In the genomic region with DNA sequence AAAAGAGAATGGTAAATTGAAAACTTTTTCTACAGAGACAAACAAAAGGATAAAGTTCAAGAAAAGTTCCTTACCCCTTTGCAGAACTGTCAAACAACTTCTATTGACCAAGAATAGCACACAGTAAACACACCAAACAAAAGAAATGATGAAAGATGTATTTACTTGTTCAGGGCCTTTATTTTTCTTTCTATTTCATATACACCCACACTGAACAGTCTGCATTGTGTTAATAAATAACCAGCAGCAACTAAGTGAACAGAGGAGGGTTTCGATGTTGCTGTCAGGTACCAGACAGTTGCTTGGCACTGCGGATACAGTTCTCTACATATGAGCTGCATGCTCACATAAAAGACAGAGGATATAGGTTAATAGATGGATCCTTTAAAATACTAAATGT, we compare ENCODE assay signal across 14 cellular contexts.
"Had no signal": no experiment of that assay in that cellular context is flagged by ENCODE, and none has a peak within 500 bp of the region (broad histone marks: within the 10 kb centered on the region; RNA-seq: fewer than 3 reads in every experiment).

No MANE protein-coding gene starts in this region.

- H3K27ac ChIP-seq: ascending aorta, foreskin keratinocyte, upper lobe of right lung, VCaP had no signal

- ATAC-seq: activated CD4-positive, alpha-beta T cell treated with anti-CD3 and anti-CD28 coated beads for 36 hours; activated CD8-positive, alpha-beta T cell treated with anti-CD3 and anti-CD28 coated beads for 36 hours; activated naive CD8-positive, alpha-beta T cell treated with anti-CD3 and anti-CD28 coated beads, Interleukin-2, amount 50 U/mL, for 24 hours; foreskin keratinocyte; upper lobe of right lung had no signal

- H3K36me3 ChIP-seq: ascending aorta, upper lobe of right lung had no signal

- H3K9me3 Mint-ChIP-seq: activated CD8-positive, alpha-beta T cell treated with anti-CD3 and anti-CD28 coated beads for 36 hours; activated T-helper 1 cell treated with anti-CD3 and anti-CD28 coated beads, Interleukin-12 subunit alpha, Interleukin-12 subunit beta, Interleukin-2, Interleukin-4 antibody, amounts not matched to agents 30 ng/mL and 10 ng/mL and 1 ng/mL, durations not matched to agents 14 hours and 24 hours and 36 hours; neural crest cell had no signal

- H3K27ac Mint-ChIP-seq: activated CD4-positive, alpha-beta T cell treated with anti-CD3 and anti-CD28 coated beads for 36 hours; activated CD8-positive, alpha-beta T cell treated with anti-CD3 and anti-CD28 coated beads for 36 hours; activated naive CD8-positive, alpha-beta T cell treated with anti-CD3 and anti-CD28 coated beads, Interleukin-2, amount 50 U/mL, for 24 hours; activated T-helper 1 cell treated with anti-CD3 and anti-CD28 coated beads, Interleukin-12 subunit alpha, Interleukin-12 subunit beta, Interleukin-2, Interleukin-4 antibody, amounts not matched to agents 30 ng/mL and 10 ng/mL and 1 ng/mL, durations not matched to agents 14 hours and 24 hours and 36 hours; stimulated activated naive CD8-positive, alpha-beta T cell treated with anti-CD3 and anti-CD28 coated beads, Interleukin-15, Interleukin-2, amounts not matched to agents 100 ng/mL and 50 ng/mL, for 24 hours had no signal

- H3K27me3 ChIP-seq: ascending aorta, foreskin keratinocyte, upper lobe of right lung had no signal

- H3K4me1 ChIP-seq: ascending aorta, foreskin keratinocyte, upper lobe of right lung had no signal

- H3K27me3 Mint-ChIP-seq: activated CD4-positive, alpha-beta T cell treated with anti-CD3 and anti-CD28 coated beads for 36 hours; activated CD8-positive, alpha-beta T cell treated with anti-CD3 and anti-CD28 coated beads for 36 hours; activated naive CD8-positive, alpha-beta T cell treated with anti-CD3 and anti-CD28 coated beads, Interleukin-2, amount 50 U/mL, for 24 hours; stimulated activated naive CD8-positive, alpha-beta T cell treated with anti-CD3 and anti-CD28 coated beads, Interleukin-15, Interleukin-2, amounts not matched to agents 100 ng/mL and 50 ng/mL, for 24 hours had no signal

- H3K9me3 ChIP-seq: ascending aorta, upper lobe of right lung had no signal

- H3K4me3 ChIP-seq: ascending aorta, upper lobe of right lung had no signal

- H3K4me3 Mint-ChIP-seq: activated CD4-positive, alpha-beta T cell treated with anti-CD3 and anti-CD28 coated beads for 36 hours; activated CD8-positive, alpha-beta T cell treated with anti-CD3 and anti-CD28 coated beads for 36 hours; activated naive CD8-positive, alpha-beta T cell treated with anti-CD3 and anti-CD28 coated beads, Interleukin-2, amount 50 U/mL, for 24 hours; activated T-helper 1 cell treated with anti-CD3 and anti-CD28 coated beads, Interleukin-12 subunit alpha, Interleukin-12 subunit beta, Interleukin-2, Interleukin-4 antibody, amounts not matched to agents 30 ng/mL and 10 ng/mL and 1 ng/mL, durations not matched to agents 14 hours and 24 hours and 36 hours; neural crest cell; stimulated activated naive CD8-positive, alpha-beta T cell treated with anti-CD3 and anti-CD28 coated beads, Interleukin-15, Interleukin-2, amounts not matched to agents 100 ng/mL and 50 ng/mL, for 24 hours had no signal

- DNase-seq: activated CD4-positive, alpha-beta T cell treated with anti-CD3 and anti-CD28 coated beads for 36 hours; activated CD8-positive, alpha-beta memory T cell treated with anti-CD3 and anti-CD28 coated beads, Interleukin-2, amount 50 U/mL, for 4 hours; activated CD8-positive, alpha-beta T cell treated with anti-CD3 and anti-CD28 coated beads for 36 hours; activated naive CD4-positive, alpha-beta T cell treated with Interleukin-2 at 50 U/mL for 16 hours; activated naive CD8-positive, alpha-beta T cell treated with anti-CD3 and anti-CD28 coated beads, Interleukin-2, amount 50 U/mL, for 24 hours; foreskin keratinocyte; stimulated activated CD4-positive, alpha-beta T cell treated with anti-CD3 and anti-CD28 coated beads, Interleukin-15, amount 100 ng/mL, for 24 hours; stimulated activated CD4-positive, alpha-beta T cell treated with anti-CD3 and anti-CD28 coated beads, Interleukin-4, amount 100 ng/mL, for 24 hours; upper lobe of right lung had no signal

- H3K4me1 Mint-ChIP-seq: activated CD4-positive, alpha-beta T cell treated with anti-CD3 and anti-CD28 coated beads for 36 hours; activated naive CD8-positive, alpha-beta T cell treated with anti-CD3 and anti-CD28 coated beads, Interleukin-2, amount 50 U/mL, for 24 hours had no signal
